In the genomic region with DNA sequence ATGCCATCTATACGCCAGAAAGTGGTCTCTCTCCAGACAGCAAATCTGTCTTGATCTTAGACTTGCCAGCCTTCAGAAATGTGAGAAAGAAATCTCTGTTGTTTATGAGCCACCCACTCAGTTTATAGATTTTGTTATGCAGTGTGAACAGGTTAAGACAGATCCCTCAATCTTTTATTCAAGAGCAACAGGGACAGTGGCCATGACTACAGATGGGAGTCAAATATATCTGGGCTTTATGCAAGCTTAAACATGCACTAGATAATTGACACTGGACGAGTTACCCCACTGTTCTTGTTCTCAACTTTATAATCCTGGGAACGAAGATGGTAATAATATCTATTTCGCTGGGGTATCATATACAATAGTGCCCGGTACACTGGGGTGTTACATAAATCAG, we compare ENCODE assay signal across 22 cellular contexts.
"Had no signal": no experiment of that assay in that cellular context is flagged by ENCODE, and none has a peak within 500 bp of the region (broad histone marks: within the 10 kb centered on the region; RNA-seq: fewer than 3 reads in every experiment).

No MANE protein-coding gene starts in this region.

- H3K27me3 Mint-ChIP-seq: naive thymus-derived CD8-positive, alpha-beta T cell; stimulated activated memory B cell treated with anti-CD40 and anti-IgM and Interleukin-4, amounts not matched to agents 10 μg/mL and 1 μg/mL and 100 μg/mL, for 72 hours had no signal

- H3K36me3 Mint-ChIP-seq: naive thymus-derived CD8-positive, alpha-beta T cell; stimulated activated memory B cell treated with anti-CD40 and anti-IgM and Interleukin-4, amounts not matched to agents 10 μg/mL and 1 μg/mL and 100 μg/mL, for 72 hours had no signal

- H3K9me3 Mint-ChIP-seq: effector memory CD8-positive, alpha-beta T cell; naive thymus-derived CD8-positive, alpha-beta T cell; nephron progenitor cell; stimulated activated memory B cell treated with anti-CD40 and anti-IgM and Interleukin-4, amounts not matched to agents 10 μg/mL and 1 μg/mL and 100 μg/mL, for 72 hours had no signal

- DNase-seq: cerebellar nuclear complex; cortex of kidney; effector memory CD8-positive, alpha-beta T cell; esophagus squamous epithelium; left cardiac atrium; left lung; mesendoderm; midbrain; naive thymus-derived CD8-positive, alpha-beta T cell; nephron progenitor cell; nucleus accumbens; psoas muscle; right cardiac atrium; sigmoid colon; spleen; stimulated activated CD4-positive, alpha-beta T cell treated with anti-CD3 and anti-CD28 coated beads, Interleukin-4, amount 100 ng/mL, for 4 hours; stimulated activated naive CD8-positive, alpha-beta T cell treated with anti-CD3 and anti-CD28 coated beads, Interleukin-15, Interleukin-2, amounts not matched to agents 100 U/mL and 50 U/mL, for 24 hours; substantia nigra; testis; tibial artery; upper lobe of left lung had no signal

- H3K4me3 Mint-ChIP-seq: effector memory CD8-positive, alpha-beta T cell; naive thymus-derived CD8-positive, alpha-beta T cell; nephron progenitor cell; stimulated activated memory B cell treated with anti-CD40 and anti-IgM and Interleukin-4, amounts not matched to agents 10 μg/mL and 1 μg/mL and 100 μg/mL, for 72 hours had no signal

- ATAC-seq: effector memory CD8-positive, alpha-beta T cell; left cardiac atrium; left lung; naive thymus-derived CD8-positive, alpha-beta T cell; psoas muscle; right cardiac atrium; stimulated activated memory B cell treated with anti-CD40 and anti-IgM and Interleukin-4, amounts not matched to agents 10 μg/mL and 1 μg/mL and 100 μg/mL, for 72 hours; stimulated activated naive CD8-positive, alpha-beta T cell treated with anti-CD3 and anti-CD28 coated beads, Interleukin-15, Interleukin-2, amounts not matched to agents 100 U/mL and 50 U/mL, for 24 hours had no signal

- H3K27ac Mint-ChIP-seq: effector memory CD8-positive, alpha-beta T cell; naive thymus-derived CD8-positive, alpha-beta T cell; nephron progenitor cell; stimulated activated memory B cell treated with anti-CD40 and anti-IgM and Interleukin-4, amounts not matched to agents 10 μg/mL and 1 μg/mL and 100 μg/mL, for 72 hours had no signal

- H3K4me1 Mint-ChIP-seq: nephron progenitor cell had no signal
